Comparison of ENCODE assay signal across 8 cellular contexts in the genomic region with DNA sequence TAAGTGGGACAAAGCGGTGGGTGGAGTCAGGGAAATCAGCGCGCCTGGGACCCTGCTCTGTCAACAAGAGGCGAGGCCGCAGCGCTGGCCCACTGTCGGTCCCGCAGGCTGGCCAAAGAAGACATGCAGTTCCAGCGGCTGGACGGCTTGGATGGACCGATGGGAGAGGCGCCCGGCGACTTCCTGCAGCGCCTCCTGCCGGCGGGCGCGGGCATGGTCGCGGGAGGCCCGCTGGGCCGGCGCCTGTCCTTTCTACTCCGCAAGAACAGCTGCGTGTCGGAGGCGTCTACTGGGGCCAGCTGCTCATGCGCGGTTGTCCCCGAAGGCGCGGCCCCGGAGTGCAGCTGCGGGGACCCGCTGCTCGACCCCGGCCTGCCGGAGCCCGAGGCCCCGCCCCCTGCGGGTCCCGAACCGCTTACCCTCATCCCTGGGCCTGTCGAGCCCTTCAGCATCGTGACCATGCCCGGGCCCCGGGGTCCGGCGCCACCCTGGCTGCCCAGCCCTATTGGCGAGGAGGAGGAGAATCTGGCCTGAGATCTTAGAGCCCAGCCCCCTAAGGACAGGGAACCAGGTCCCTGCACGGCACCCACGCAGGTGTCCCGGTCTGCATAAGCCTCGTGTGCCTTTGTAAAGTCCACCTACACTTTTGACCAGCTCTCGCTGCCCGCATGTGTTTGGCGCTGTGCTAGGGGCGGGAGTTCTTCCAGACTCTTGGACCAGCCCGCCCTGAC. TPM values are rescaled to one million over a fixed set of nuclear protein-coding genes. Genes with fewer than 3 reads are reported as not detected.
DNase-seq lines count a peak whose midpoint lies in the region; ATAC-seq, FAIRE-seq and TF ChIP-seq lines count a peak whose summit lies in the region.

No MANE protein-coding gene starts in this region.

- H3K4me1 ChIP-seq in right lobe of liver: peaks cover 0 to 11% (median 3%) of the 10 kb centered on the region in 4 donors

- H3K27me3 ChIP-seq in right lobe of liver: no peaks in the 10 kb centered on the region

- H3K27ac ChIP-seq in right lobe of liver: no peak overlapping the region

- intact Hi-C loops in right lobe of liver (cut with DNase I): loop anchor here in 1 of 2 donors (10.0 kb wide), 1 partner anchor 53 kb away; no protein-coding TSS in a partner anchor

- 26% methylated on average over 6 of the region's 60 CpGs for WGBS in right lobe of liver (ENCODE audit: insufficient coverage, low coverage, low lambda C conversion rate, missing lambda C conversion rate)

- CTCF ChIA-PET in activated CD4-positive, alpha-beta T cell treated with anti-CD3 and anti-CD28 coated beads, Interleukin-2, amount 10 ng/mL, durations not matched to agents 7 days and 5 days (lab: Charles Lee): interaction anchor here (0.5 to 15.9 kb wide), 27 partner anchors 8 to 1376 kb away, joined by 3 to 211 read pairs (median 3); a partner anchor contains a TSS

- ATAC-seq in right lobe of liver: peak; percentile 90 to 96 (median 93)

- no peaks in the 10 kb centered on the region for H3K9me3 ChIP-seq in right lobe of liver

- no peaks in the 10 kb centered on the region for H3K9me3 Mint-ChIP-seq in activated CD4-positive, alpha-beta T cell treated with anti-CD3 and anti-CD28 coated beads, Interleukin-2, amount 10 ng/mL, durations not matched to agents 7 days and 5 days

- no peak overlapping the region for H3K27ac Mint-ChIP-seq in activated CD4-positive, alpha-beta T cell treated with anti-CD3 and anti-CD28 coated beads, Interleukin-2, amount 10 ng/mL, durations not matched to agents 7 days and 5 days

- peaks cover 13% of the 10 kb centered on the region for H3K4me1 Mint-ChIP-seq in activated CD4-positive, alpha-beta T cell treated with anti-CD3 and anti-CD28 coated beads, Interleukin-2, amount 10 ng/mL, durations not matched to agents 7 days and 5 days

- peak; percentile 95 to 98 (median 97) for TF ChIP-seq CTCF in right lobe of liver (IDR thresholded peaks at IDR 0.05)

- TF ChIP-seq POLR2A in right lobe of liver (IDR thresholded peaks at IDR 0.05): no peak

- DNase-seq in 8988T (peak; percentile 86), GM18507 (ENCODE audit: extremely low spot score, insufficient read length, low read depth) (no peak), NCI-H524 (lab: John Stamatoyannopoulos, UW) (peak; percentile 65 to 80), ecto neural progenitor cell (ENCODE audit: low spot score) (peak; percentile 93), right lobe of liver (peak; percentile 76 to 82 (median 78)), HPDE6-E6E7 (ENCODE audit: extremely low spot score) (no peak)
- peak; percentile 64 for DNase-seq in activated CD4-positive, alpha-beta T cell treated with anti-CD3 and anti-CD28 coated beads, Interleukin-2, amount 10 ng/mL, durations not matched to agents 7 days and 5 days
- peak in 2 of 3 experiments; percentile 47 to 65 for DNase-seq in stimulated activated CD4-positive, alpha-beta T cell treated with anti-CD3 and anti-CD28 coated beads, TNF-alpha, amount 100 ng/mL, for 24 hours (ENCODE audit: low read depth in 3 of 3)

- H3K36me3 ChIP-seq in right lobe of liver: no peaks in the 10 kb centered on the region

- peak; percentile 38 for FAIRE-seq in GM18507 (lab: Jason Lieb, UNC)

- peak overlapping the region; percentile 32 to 50 (median 36) for H3K4me3 ChIP-seq in right lobe of liver

- POLR2A ChIA-PET in activated CD4-positive, alpha-beta T cell treated with anti-CD3 and anti-CD28 coated beads, Interleukin-2, amount 10 ng/mL, durations not matched to agents 7 days and 5 days (lab: Charles Lee): no interaction called here

- H3K27me3 Mint-ChIP-seq in activated CD4-positive, alpha-beta T cell treated with anti-CD3 and anti-CD28 coated beads, Interleukin-2, amount 10 ng/mL, durations not matched to agents 7 days and 5 days: peaks cover 4% of the 10 kb centered on the region

- peak overlapping the region; percentile 27 for H3K4me3 Mint-ChIP-seq in activated CD4-positive, alpha-beta T cell treated with anti-CD3 and anti-CD28 coated beads, Interleukin-2, amount 10 ng/mL, durations not matched to agents 7 days and 5 days

- no peaks in the 10 kb centered on the region for H3K36me3 Mint-ChIP-seq in activated CD4-positive, alpha-beta T cell treated with anti-CD3 and anti-CD28 coated beads, Interleukin-2, amount 10 ng/mL, durations not matched to agents 7 days and 5 days (ENCODE audit: low read depth)

RNA-seq across cellular contexts. Expression of a gene that starts 6.1 kb away (rescaled TPM):
- not detected for total RNA-seq in activated CD4-positive, alpha-beta T cell treated with anti-CD3 and anti-CD28 coated beads, Interleukin-2, amount 10 ng/mL, durations not matched to agents 7 days and 5 days
- not detected for total RNA-seq in right lobe of liver

RNA-seq across cellular contexts. Expression of a gene that starts 17.6 kb away (rescaled TPM):
- 10 to 100 TPM; 13.9 to 14.0 TPM for total RNA-seq in activated CD4-positive, alpha-beta T cell treated with anti-CD3 and anti-CD28 coated beads, Interleukin-2, amount 10 ng/mL, durations not matched to agents 7 days and 5 days
- total RNA-seq in right lobe of liver: 10 to 100 TPM; 16.6 to 34.5 (median 17.6) TPM

RNA-seq across cellular contexts. Expression of a gene that starts 20.4 kb away (rescaled TPM):
- 10 to 100 TPM; 67.2 to 68.3 TPM for total RNA-seq in activated CD4-positive, alpha-beta T cell treated with anti-CD3 and anti-CD28 coated beads, Interleukin-2, amount 10 ng/mL, durations not matched to agents 7 days and 5 days
- total RNA-seq in right lobe of liver: 10 to 100 TPM; 22.3 to 35.8 (median 25.8) TPM

RNA-seq across cellular contexts. Expression of a gene that starts 23.2 kb away (rescaled TPM):
- total RNA-seq in activated CD4-positive, alpha-beta T cell treated with anti-CD3 and anti-CD28 coated beads, Interleukin-2, amount 10 ng/mL, durations not matched to agents 7 days and 5 days: 100 to 1,000 TPM; 222 to 226 TPM
- total RNA-seq in right lobe of liver: 100 to 1,000 TPM in 4 of 6 experiments, 10 to 100 TPM in 2; 69.8 to 244 (median 106) TPM

RNA-seq across cellular contexts. Expression of a gene that starts 33.6 kb away (rescaled TPM):
- total RNA-seq in activated CD4-positive, alpha-beta T cell treated with anti-CD3 and anti-CD28 coated beads, Interleukin-2, amount 10 ng/mL, durations not matched to agents 7 days and 5 days: 10 to 100 TPM; 66.7 to 78.4 TPM
- 100 to 1,000 TPM in 2 of 6 experiments, 10 to 100 TPM in 4; 10.2 to 378 (median 66.0) TPM for total RNA-seq in right lobe of liver

Comparison
In these comparisons a context has a peak if more than half of its experiments do, and no peak if none do; other contexts are left out.
1. DNase-seq: peak in 8988T (single experiment), NCI-H524 (2 of 2), activated CD4-positive, alpha-beta T cell treated with anti-CD3 and anti-CD28 coated beads, Interleukin-2, amount 10 ng/mL, durations not matched to agents 7 days and 5 days (single experiment), ecto neural progenitor cell (single experiment), right lobe of liver (3 of 3) and stimulated activated CD4-positive, alpha-beta T cell treated with anti-CD3 and anti-CD28 coated beads, TNF-alpha, amount 100 ng/mL, for 24 hours (2 of 3); none in GM18507 (single experiment) and HPDE6-E6E7 (single experiment).